8 cellular contexts compared by ENCODE assay signal in the genomic region with DNA sequence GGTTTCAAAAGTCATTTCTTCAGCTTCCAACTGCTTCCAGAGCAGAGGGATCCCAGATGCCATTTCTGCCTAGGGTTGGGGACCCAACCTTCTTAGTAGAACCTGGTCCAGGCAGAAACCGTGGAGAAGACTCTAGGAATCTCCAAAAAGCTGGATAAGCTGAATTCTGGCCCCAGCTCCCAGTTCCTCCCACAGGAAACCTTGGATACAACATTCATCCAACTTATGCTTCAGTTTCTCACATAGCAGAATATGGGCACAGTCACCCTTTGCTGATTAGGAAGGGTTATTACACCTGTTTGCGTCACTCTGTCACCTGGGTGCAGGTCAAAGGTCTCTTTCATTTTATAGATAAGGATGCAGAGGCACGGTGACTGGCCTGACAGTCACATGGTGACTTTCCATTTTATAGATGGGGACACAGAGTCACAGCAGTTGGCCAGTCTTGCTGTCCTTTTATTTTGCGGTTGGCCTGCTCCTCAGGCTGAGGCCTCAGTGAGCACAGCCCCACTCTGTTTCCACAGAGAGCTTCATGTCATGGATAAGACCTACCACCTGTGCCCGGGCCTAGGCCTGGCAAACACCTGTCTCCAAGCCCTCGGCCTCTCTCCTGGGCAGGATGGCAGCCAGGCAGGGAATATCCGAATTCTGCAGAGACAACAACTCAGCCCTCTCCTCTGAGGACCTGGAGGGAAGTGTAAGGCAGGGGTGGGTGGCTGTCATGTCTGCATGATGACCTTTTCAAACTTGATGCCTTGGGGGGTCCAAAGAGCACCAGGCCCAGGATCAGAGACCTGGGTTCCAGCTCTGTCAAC.
A peak's percentile ranks its signal among the peaks of the same experiment; 100 is the strongest.
DNase-seq lines count a peak whose midpoint lies in the region; ATAC-seq and TF ChIP-seq lines count a peak whose summit lies in the region.

No MANE protein-coding gene starts in this region.

- H3K9ac ChIP-seq in GM23248 (no peak overlapping the region), smooth muscle cell (ENCODE audit: low read depth) (peak overlapping the region; percentile 69)

- no peak for ATAC-seq in right cardiac atrium
- no peak for ATAC-seq in HG02852 (IDR thresholded peaks at IDR 0.05; ENCODE audit: unreplicated experiment)
- no peak for ATAC-seq in HG03457 (IDR thresholded peaks at IDR 0.05; ENCODE audit: unreplicated experiment)
- no peak for ATAC-seq in HG02970 (IDR thresholded peaks at IDR 0.05; ENCODE audit: low FRiP score, unreplicated experiment)

- no peak overlapping the region for H3K4me3 ChIP-seq in GM23248
- no peak overlapping the region for H3K4me3 ChIP-seq in right cardiac atrium (ENCODE audit: low read length)
- no peak overlapping the region for H3K4me3 ChIP-seq in smooth muscle cell

- intact Hi-C loops in right cardiac atrium (cut with DNase I) = no loop called here

- TF ChIP-seq CTCF in smooth muscle cell (IDR thresholded peaks at IDR 0.05; ENCODE audit: borderline replicate concordance, insufficient read depth, poor library complexity, severe bottlenecking) = no peak

- H3K79me2 ChIP-seq in GM23248 (ENCODE audit: insufficient read depth) (no peaks in the 10 kb centered on the region), smooth muscle cell (ENCODE audit: low read depth) (peaks cover 3% of the 10 kb centered on the region)

- H3K36me3 ChIP-seq in GM23248 (ENCODE audit: low read depth) = peaks cover 8% of the 10 kb centered on the region; the same call in 1 of the 2 replicates
- no peaks in the 10 kb centered on the region for H3K36me3 ChIP-seq in smooth muscle cell (ENCODE audit: low read depth)

- H3K27me3 ChIP-seq in GM23248 (replicated peaks; ENCODE audit: insufficient read depth) = no peaks in the 10 kb centered on the region
- no peaks in the 10 kb centered on the region for H3K27me3 ChIP-seq in right cardiac atrium (ENCODE audit: control insufficient read depth, insufficient read depth)
- H3K27me3 ChIP-seq in smooth muscle cell (ENCODE audit: low read depth) = no peaks in the 10 kb centered on the region

- no peaks in the 10 kb centered on the region for H3K9me2 ChIP-seq in GM23248 (ENCODE audit: insufficient read depth)

- H2AFZ ChIP-seq in GM23248 = no peak overlapping the region
- H2AFZ ChIP-seq in smooth muscle cell (ENCODE audit: low read depth) = no peak overlapping the region

- no peaks in the 10 kb centered on the region for H3K9me3 ChIP-seq in GM23248 (ENCODE audit: low read depth)
- H3K9me3 ChIP-seq in right cardiac atrium (ENCODE audit: control insufficient read depth, low read length) = no peaks in the 10 kb centered on the region
- no peaks in the 10 kb centered on the region for H3K9me3 ChIP-seq in smooth muscle cell (replicated peaks; ENCODE audit: low read depth)

- H3K4me1 ChIP-seq in GM23248 (ENCODE audit: insufficient read depth) = peaks cover 18% of the 10 kb centered on the region
- H3K4me1 ChIP-seq in right cardiac atrium (ENCODE audit: control insufficient read depth, insufficient read depth, low read length) = peaks cover 36% of the 10 kb centered on the region
- no peaks in the 10 kb centered on the region for H3K4me1 ChIP-seq in smooth muscle cell (ENCODE audit: low read depth)

- WGBS in GM23248 (ENCODE audit: low coverage in 1 of 2, low lambda C conversion rate in 2 of 2, missing lambda C conversion rate in 2 of 2), 2 experiments = 77 to 78% methylated on average over 7 of the region's 7 CpGs
- 77% methylated on average over 7 of the region's 7 CpGs for WGBS in right cardiac atrium
- WGBS in smooth muscle cell (ENCODE audit: low lambda C conversion rate) = 92% methylated on average over 7 of the region's 7 CpGs

- in situ Hi-C loops in GM23248 (cut with MboI) = loop anchor here (10.0 kb wide), 1 partner anchor 57 kb away; no protein-coding TSS in a partner anchor

- H3K27ac ChIP-seq in GM23248 = peak overlapping the region; percentile 60
- H3K27ac ChIP-seq in right cardiac atrium (ENCODE audit: low read length) = peak overlapping the region; percentile 74
- H3K27ac ChIP-seq in smooth muscle cell (ENCODE audit: low read depth) = peak overlapping the region; percentile 94

- DNase-seq in GM23248 (no peak), right cardiac atrium (peak in 1 of 3 donors; percentile 28), smooth muscle cell (lab: John Stamatoyannopoulos, UW; ENCODE audit: unreplicated experiment) (no peak), DMS 273 treated with DMSO at 0.1 percent for 48 hours (lab: John Stamatoyannopoulos, UW) (no peak)
- DNase-seq in activated CD8-positive, alpha-beta memory T cell treated with anti-CD3 and anti-CD28 coated beads, Interleukin-2, amount 50 U/mL, for 48 hours = peak; percentile 52

- H4K20me1 ChIP-seq in GM23248 (ENCODE audit: insufficient read depth) (no peaks in the 10 kb centered on the region), smooth muscle cell (ENCODE audit: low read depth) (no peaks in the 10 kb centered on the region)

- H3K4me2 ChIP-seq in GM23248 (ENCODE audit: unreplicated experiment) (no peak overlapping the region), smooth muscle cell (peak overlapping the region; percentile 63)

- H3F3A ChIP-seq in GM23248 (ENCODE audit: insufficient read depth) = peaks cover 7% of the 10 kb centered on the region; the same call in 1 of the 2 replicates
- H3F3A ChIP-seq in smooth muscle cell (ENCODE audit: low read depth) = peaks cover 12% of the 10 kb centered on the region
